ENCODE assay signal across 12 cellular contexts in the genomic region with DNA sequence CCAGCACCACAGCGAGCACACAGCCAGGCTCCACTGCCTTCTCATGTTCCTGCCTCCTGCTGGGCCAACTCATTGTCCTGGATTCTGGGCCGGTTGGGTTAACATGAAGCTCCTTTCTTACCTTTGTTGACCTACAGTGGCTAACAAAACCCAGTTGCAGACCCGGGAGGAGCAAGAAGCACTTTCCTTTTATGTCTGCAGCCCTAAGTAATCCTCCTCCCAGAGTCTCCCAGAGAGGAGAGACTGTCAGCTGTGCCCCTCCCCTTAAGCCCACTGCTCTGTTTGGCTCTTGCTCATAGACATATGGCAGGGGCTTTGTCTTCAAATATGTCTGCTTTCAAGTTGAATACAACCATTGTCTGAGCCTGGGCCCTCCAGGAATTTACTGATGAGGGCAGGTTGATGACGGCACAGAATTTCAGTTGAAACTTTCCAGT. TPM values are rescaled to one million over a fixed set of nuclear protein-coding genes. Genes with fewer than 3 reads are reported as not detected.
DNase-seq lines count a peak whose midpoint lies in the region; ATAC-seq and TF ChIP-seq lines count a peak whose summit lies in the region.
"Had no signal": no experiment of that assay in that cellular context is flagged by ENCODE, and none has a peak within 500 bp of the region (broad histone marks: within the 10 kb centered on the region; RNA-seq: fewer than 3 reads in every experiment).

No MANE protein-coding gene starts in this region.

- no peaks in the 10 kb centered on the region for H4K20me1 ChIP-seq in GM23338 (replicated peaks; ENCODE audit: insufficient read depth)

- ATAC-seq in GM23338 (peak; percentile 99), GM21717 (IDR thresholded peaks at IDR 0.05; ENCODE audit: unreplicated experiment) (no peak)
- ATAC-seq: left cardiac atrium, natural killer cell had no signal

- H2BK15ac ChIP-seq in mesendoderm (replicated peaks; ENCODE audit: low read depth) = no peak overlapping the region

- DNase-seq in GM23338 (ENCODE audit: low spot score) (peak; percentile 74), NCI-H1694 treated with DMSO at 0.1 percent for 48 hours (lab: John Stamatoyannopoulos, UW) (peak; percentile 59), WERI-Rb-1 (peak; percentile 80), mesendoderm (peak; percentile 78), NAMALWA (ENCODE audit: low spot score) (no peak), middle frontal gyrus (ENCODE audit: extremely low spot score, low spot score) (no peak)
- DNase-seq in activated CD4-positive, alpha-beta T cell treated with anti-CD3 and anti-CD28 coated beads, Interleukin-2, amount 10 ng/mL, durations not matched to agents 7 days and 5 days = no peak
- DNase-seq: left cardiac atrium, natural killer cell, T-helper 1 cell had no signal

- no peak overlapping the region for H3K27ac Mint-ChIP-seq in GM23338
- no peak overlapping the region for H3K27ac Mint-ChIP-seq in activated CD4-positive, alpha-beta T cell treated with anti-CD3 and anti-CD28 coated beads, Interleukin-2, amount 10 ng/mL, durations not matched to agents 7 days and 5 days
- H3K27ac Mint-ChIP-seq: activated T-helper 2 cell treated with anti-CD3 and anti-CD28 coated beads, Interferon-gamma antibody, Interleukin-2, Interleukin-4, amounts not matched to agents 10 μg/mL and 5 μg/mL and 100 μg/mL, durations not matched to agents 14 hours and 24 hours and 36 hours; natural killer cell had no signal

- H3K79me2 ChIP-seq in GM23338 (replicated peaks; ENCODE audit: insufficient read depth) = no peaks in the 10 kb centered on the region
- no peaks in the 10 kb centered on the region for H3K79me2 ChIP-seq in mesendoderm (ENCODE audit: control insufficient read depth, insufficient read depth, low read length)

- H3K4me2 ChIP-seq in GM23338 (no peak overlapping the region), mesendoderm (ENCODE audit: low read length) (no peak overlapping the region)

- H3K4me1 ChIP-seq in GM23338 (ENCODE audit: insufficient read depth) (peaks cover 7% of the 10 kb centered on the region; the same call in 1 of the 2 replicates), mesendoderm (ENCODE audit: control insufficient read depth, low read depth, low read length) (peaks cover 2% of the 10 kb centered on the region)

- no peaks in the 10 kb centered on the region for H3K9me3 ChIP-seq in WERI-Rb-1 (ENCODE audit: severe bottlenecking)

- H3K18ac ChIP-seq in mesendoderm (ENCODE audit: low read length) = no peak overlapping the region

- H2AFZ ChIP-seq in GM23338 = no peak overlapping the region

- no peak overlapping the region for H3K9ac ChIP-seq in mesendoderm (ENCODE audit: low read length)

- no CpG with 5 or more reads among the region's 4 CpGs for WGBS in mesendoderm (ENCODE audit: extremely low coverage, insufficient coverage, low lambda C conversion rate)

- peaks cover 16% of the 10 kb centered on the region for H3K27me3 Mint-ChIP-seq in GM23338 (ENCODE audit: insufficient read depth, low read depth, poor library complexity)
- H3K27me3 Mint-ChIP-seq in activated CD4-positive, alpha-beta T cell treated with anti-CD3 and anti-CD28 coated beads, Interleukin-2, amount 10 ng/mL, durations not matched to agents 7 days and 5 days = peaks cover 24% of the 10 kb centered on the region

- H3K56ac ChIP-seq in mesendoderm (ENCODE audit: low read length) = no peak overlapping the region

- H3K27me3 ChIP-seq in GM23338 (ENCODE audit: insufficient read depth) (no peaks in the 10 kb centered on the region), WERI-Rb-1 (ENCODE audit: insufficient read depth, low read depth, severe bottlenecking) (no peaks in the 10 kb centered on the region), mesendoderm (ENCODE audit: insufficient read depth, low read length, poor library complexity) (no peaks in the 10 kb centered on the region)

- H2AK5ac ChIP-seq in mesendoderm (ENCODE audit: low read length) = no peak overlapping the region

- no peaks in the 10 kb centered on the region for H3K79me1 ChIP-seq in mesendoderm (ENCODE audit: low read length)

- no peak overlapping the region for H4K5ac ChIP-seq in mesendoderm (ENCODE audit: low read length)

- H3K4me3 ChIP-seq in GM23338 = no peak overlapping the region
- H3K4me3 ChIP-seq in WERI-Rb-1 (ENCODE audit: low read depth, low read length) = peak overlapping the region; percentile 16; the same call in 1 of the 2 replicates
- H3K4me3 ChIP-seq in mesendoderm (ENCODE audit: low read length) = no peak overlapping the region

- no peak overlapping the region for H3K23ac ChIP-seq in mesendoderm (ENCODE audit: low read length)

- H3K27ac ChIP-seq in GM23338 (ENCODE audit: low read depth) (no peak overlapping the region), WERI-Rb-1 (peak overlapping the region; percentile 32; the same call in 1 of the 2 replicates), mesendoderm (ENCODE audit: low read depth, low read length) (no peak overlapping the region)

- no peak overlapping the region for H2BK5ac ChIP-seq in mesendoderm (ENCODE audit: low read length)

- H3K9me2 ChIP-seq in GM23338 (ENCODE audit: insufficient read depth) = peaks cover 4% of the 10 kb centered on the region; the same call in 1 of the 2 replicates

- no peak overlapping the region for H3K4me3 Mint-ChIP-seq in GM23338
- H3K4me3 Mint-ChIP-seq in activated CD4-positive, alpha-beta T cell treated with anti-CD3 and anti-CD28 coated beads, Interleukin-2, amount 10 ng/mL, durations not matched to agents 7 days and 5 days = no peak overlapping the region
- H3K4me3 Mint-ChIP-seq: natural killer cell had no signal

- H4K8ac ChIP-seq in mesendoderm (ENCODE audit: low read depth, low read length) = no peak overlapping the region

- CTCF ChIA-PET in activated CD4-positive, alpha-beta T cell treated with anti-CD3 and anti-CD28 coated beads, Interleukin-2, amount 10 ng/mL, durations not matched to agents 7 days and 5 days (lab: Charles Lee) = interaction anchor here (0.8 kb wide), 1 partner anchor 13 kb away, joined by 3 read pairs; no protein-coding TSS in a partner anchor

- no peaks in the 10 kb centered on the region for H3F3A ChIP-seq in GM23338 (replicated peaks; ENCODE audit: low read depth)

- POLR2A ChIA-PET in activated CD4-positive, alpha-beta T cell treated with anti-CD3 and anti-CD28 coated beads, Interleukin-2, amount 10 ng/mL, durations not matched to agents 7 days and 5 days (lab: Charles Lee) = no interaction called here

- H3K36me3 ChIP-seq in GM23338 (ENCODE audit: insufficient read depth) = no peaks in the 10 kb centered on the region
- no peaks in the 10 kb centered on the region for H3K36me3 ChIP-seq in WERI-Rb-1
- no peaks in the 10 kb centered on the region for H3K36me3 ChIP-seq in mesendoderm (ENCODE audit: control insufficient read depth, insufficient read depth, low read length)

- TF ChIP-seq CTCF in GM23338 (conservative IDR thresholded peaks at IDR 0.05; ENCODE audit: low read depth in 2 of 2) = no peak
- no peak for TF ChIP-seq CTCF in WERI-Rb-1 (IDR thresholded peaks at IDR 0.05; ENCODE audit: low read depth, low read length)

- H2BK120ac ChIP-seq in mesendoderm (ENCODE audit: low read depth, low read length) = no peak overlapping the region

- peaks cover 30% of the 10 kb centered on the region for H3K9me3 Mint-ChIP-seq in GM23338
- peaks cover 19% of the 10 kb centered on the region for H3K9me3 Mint-ChIP-seq in activated CD4-positive, alpha-beta T cell treated with anti-CD3 and anti-CD28 coated beads, Interleukin-2, amount 10 ng/mL, durations not matched to agents 7 days and 5 days
- H3K9me3 Mint-ChIP-seq: natural killer cell had no signal

- peaks cover 12% of the 10 kb centered on the region for H3K4me1 Mint-ChIP-seq in GM23338
- H3K4me1 Mint-ChIP-seq in activated CD4-positive, alpha-beta T cell treated with anti-CD3 and anti-CD28 coated beads, Interleukin-2, amount 10 ng/mL, durations not matched to agents 7 days and 5 days = no peaks in the 10 kb centered on the region

- no peak overlapping the region for H3K4ac ChIP-seq in mesendoderm (ENCODE audit: low read depth, low read length)

- H3K36me3 Mint-ChIP-seq in GM23338 (ENCODE audit: low read depth) = peaks cover 19% of the 10 kb centered on the region; the same call in 2 of the 3 replicates
- H3K36me3 Mint-ChIP-seq in activated CD4-positive, alpha-beta T cell treated with anti-CD3 and anti-CD28 coated beads, Interleukin-2, amount 10 ng/mL, durations not matched to agents 7 days and 5 days (ENCODE audit: low read depth) = no peaks in the 10 kb centered on the region
- H3K36me3 Mint-ChIP-seq: natural killer cell had no signal

TF ChIP-seq in GM23338, 12 proteins besides CTCF, POLR2A, EP300 and RAD21 (continues in another document):
- peak; percentile 70; the same call in 1 of the 2 replicates for TF ChIP-seq ZNF114 (CRISPR knock-in tag; IDR thresholded peaks at IDR 0.05)

RNA-seq across cellular contexts. Expression of a gene that starts 55.2 kb away (rescaled TPM):
- 357 and 388 TPM in 2 replicates for total RNA-seq in GM23338 (2014; rRNA removed; shearing (Covaris generic))
- 509 and 576 TPM in 2 replicates for polyA plus RNA-seq in GM23338 (2016; fragmentation: Nextera tagmentation; extraction: Ambion mirVana)
- polyA plus RNA-seq in mesendoderm (2013, experiment 1 of 2) = 344 TPM
- 340 TPM for polyA plus RNA-seq in mesendoderm (2013, experiment 2 of 2)
- total RNA-seq in activated CD4-positive, alpha-beta T cell treated with anti-CD3 and anti-CD28 coated beads, Interleukin-2, amount 10 ng/mL, durations not matched to agents 7 days and 5 days = 100 to 1,000 TPM; 117 to 148 TPM

RNA-seq across cellular contexts. Expression of a gene that starts 56.3 kb away (rescaled TPM):
- 26.3 and 30.3 TPM in 2 replicates for total RNA-seq in GM23338 (2014; rRNA removed; shearing (Covaris generic))
- 36.5 and 38.0 TPM in 2 replicates for polyA plus RNA-seq in GM23338 (2016; fragmentation: Nextera tagmentation; extraction: Ambion mirVana)
- 26.6 TPM for polyA plus RNA-seq in mesendoderm (2013, experiment 1 of 2)
- polyA plus RNA-seq in mesendoderm (2013, experiment 2 of 2) = 26.9 TPM
- total RNA-seq in activated CD4-positive, alpha-beta T cell treated with anti-CD3 and anti-CD28 coated beads, Interleukin-2, amount 10 ng/mL, durations not matched to agents 7 days and 5 days = 10 to 100 TPM; 19.7 to 23.6 TPM

Comparison
In these comparisons a context has a peak if more than half of its experiments do, and no peak if none do; other contexts are left out.
1. DNase-seq: peak in GM23338 (single experiment), NCI-H1694 treated with DMSO at 0.1 percent for 48 hours (single experiment), WERI-Rb-1 (single experiment) and mesendoderm (single experiment); none in NAMALWA (single experiment), activated CD4-positive, alpha-beta T cell treated with anti-CD3 and anti-CD28 coated beads, Interleukin-2, amount 10 ng/mL, durations not matched to agents 7 days and 5 days (single experiment) and middle frontal gyrus (single experiment).